Comparison of ENCODE assay signal across 8 cellular contexts in the genomic region with DNA sequence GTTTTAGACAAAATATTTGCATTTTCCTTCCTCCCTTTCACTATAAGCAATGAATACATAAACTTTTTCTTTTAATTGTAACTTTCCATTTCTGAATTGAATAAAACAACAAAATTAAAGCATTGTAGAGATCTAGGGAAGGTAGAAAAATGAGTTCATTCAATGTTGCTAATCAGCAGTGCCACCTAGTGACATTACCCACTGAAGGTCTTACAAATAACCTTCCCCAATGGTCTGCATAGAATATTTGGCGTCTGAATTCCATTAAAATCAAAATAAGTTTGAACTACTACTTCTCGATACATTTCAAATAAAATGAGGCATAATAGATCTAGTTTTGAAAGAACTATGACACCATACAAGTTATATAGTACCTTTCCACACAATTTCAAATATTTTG. TPM values are rescaled to one million over a fixed set of nuclear protein-coding genes. Genes with fewer than 3 reads are reported as not detected.
DNase-seq lines count a peak whose midpoint lies in the region; ATAC-seq, FAIRE-seq and TF ChIP-seq lines count a peak whose summit lies in the region.

No MANE protein-coding gene starts in this region.

- WGBS in sigmoid colon, 2 donors, result 82 to 83% methylated on average over 2 of the region's 2 CpGs

- FAIRE-seq in islet of Langerhans (lab: Jason Lieb, UNC), result peak; percentile 89

- no peak overlapping the region for H3K27ac ChIP-seq in sigmoid colon

- no peak for TF ChIP-seq POLR2A in sigmoid colon (IDR thresholded peaks at IDR 0.05)

- peaks cover 13% of the 10 kb centered on the region for H3K4me1 Mint-ChIP-seq in T-helper 17 cell

- intact Hi-C loops in sigmoid colon (cut with DNase I), result no loop called here

- no peak overlapping the region for H3K4me3 ChIP-seq in HFF-Myc (replicated peaks; ENCODE audit: low read depth, low read length)
- H3K4me3 ChIP-seq in sigmoid colon, result no peak overlapping the region

- H3K27me3 Mint-ChIP-seq in T-helper 17 cell, result no peaks in the 10 kb centered on the region

- no peaks in the 10 kb centered on the region for H3K27me3 ChIP-seq in sigmoid colon

- TF ChIP-seq EP300 in sigmoid colon (IDR thresholded peaks at IDR 0.05), result no peak

- no peaks in the 10 kb centered on the region for H3K4me1 ChIP-seq in sigmoid colon

- TF ChIP-seq CTCF in HFF-Myc (IDR thresholded peaks at IDR 0.05; ENCODE audit: low read depth, low read length, missing control alignments) (peak; percentile 45), sigmoid colon (IDR thresholded peaks at IDR 0.05) (no peak)

- peaks cover 31% of the 10 kb centered on the region for H3K36me3 Mint-ChIP-seq in T-helper 17 cell (ENCODE audit: low read depth)

- H3K4me3 Mint-ChIP-seq in T-helper 17 cell, result no peak overlapping the region

- H3K27ac Mint-ChIP-seq in T-helper 17 cell, result peak overlapping the region; percentile 19

- DNase-seq in COLO668 (lab: John Stamatoyannopoulos, UW; ENCODE audit: unreplicated experiment) (peak; percentile 23), HFF-Myc (ENCODE audit: extremely low read depth, low read depth) (no peak), T-helper 17 cell (no peak), sigmoid colon (no peak)

- H3K9me3 ChIP-seq in T-helper 17 cell (ENCODE audit: control insufficient read depth, low read length, poor library complexity, severe bottlenecking), result no peaks in the 10 kb centered on the region
- no peaks in the 10 kb centered on the region for H3K9me3 ChIP-seq in sigmoid colon

- H3K36me3 ChIP-seq in sigmoid colon, result peaks cover 15 to 100% (median 48%) of the 10 kb centered on the region in 4 donors

- ATAC-seq in T-helper 17 cell (no peak), HG03460 (IDR thresholded peaks at IDR 0.05; ENCODE audit: unreplicated experiment) (no peak), HG03378 (IDR thresholded peaks at IDR 0.05; ENCODE audit: unreplicated experiment) (no peak), GM21423 (IDR thresholded peaks at IDR 0.05; ENCODE audit: unreplicated experiment) (no peak)

RNA-seq across cellular contexts. Expression of a gene that starts 19.6 kb away (rescaled TPM):
- total RNA-seq in T-helper 17 cell (10 to 100 TPM; 13.9 to 18.5 TPM), sigmoid colon (10 to 100 TPM; 39.9 to 69.2 (median 53.2) TPM)
- polyA plus RNA-seq in sigmoid colon, result 100 to 1,000 TPM in 1 of 3 donors, 10 to 100 TPM in 2; 75.0 to 125 (median 79.3) TPM

RNA-seq across cellular contexts. Expression of a gene that starts 32.3 kb away (rescaled TPM):
- total RNA-seq in T-helper 17 cell (1 to 10 TPM in 1 of 2 donors, not detected in 1; 1.5 TPM), sigmoid colon (1 to 10 TPM in 2 of 4 donors, under 1 TPM in 2; 0.27 to 5.4 (median 0.73) TPM)
- 1 to 10 TPM; 1.8 to 3.7 (median 2.7) TPM for polyA plus RNA-seq in sigmoid colon
